ENCODE assay signal across 1 cellular context in the genomic region with DNA sequence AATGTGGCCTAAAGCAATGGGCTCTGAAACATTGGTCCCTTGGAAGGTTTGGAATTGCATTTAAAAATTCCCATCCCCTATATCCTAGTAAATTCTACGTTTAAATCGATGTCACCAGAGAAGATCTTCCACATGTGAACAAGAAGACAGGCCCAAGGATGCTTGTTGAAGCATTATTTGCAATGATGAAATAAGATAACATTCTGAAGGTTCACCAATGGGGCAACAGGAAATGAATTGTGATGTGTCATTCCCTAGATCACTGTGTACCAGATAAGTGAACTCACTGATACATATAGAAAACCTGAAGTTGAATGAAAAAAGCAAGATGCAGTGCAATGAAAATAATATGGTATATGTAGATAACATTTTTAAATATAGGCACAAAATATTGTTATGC.
A peak's percentile ranks its signal among the peaks of the same experiment; 100 is the strongest.
TF ChIP-seq lines count a peak whose summit lies in the region.

No MANE protein-coding gene starts in this region.

TF ChIP-seq in endothelial cell of umbilical vein, 7 proteins besides CTCF, POLR2A, EP300 and RAD21 (continued from another document):
- TF ChIP-seq, protein P1, sequence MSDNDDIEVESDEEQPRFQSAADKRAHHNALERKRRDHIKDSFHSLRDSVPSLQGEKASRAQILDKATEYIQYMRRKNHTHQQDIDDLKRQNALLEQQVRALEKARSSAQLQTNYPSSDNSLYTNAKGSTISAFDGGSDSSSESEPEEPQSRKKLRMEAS (IDR thresholded peaks at IDR 0.05; ENCODE audit: insufficient read depth, insufficient read length), result no peak
- no peak for TF ChIP-seq EZH2 (IDR thresholded peaks at IDR 0.05; ENCODE audit: borderline replicate concordance, low read depth, low read length, severe bottlenecking)
- peak; percentile 73 for TF ChIP-seq FOS (IDR thresholded peaks at IDR 0.05; ENCODE audit: borderline replicate concordance, insufficient read depth, low read length)
